In the genomic region with DNA sequence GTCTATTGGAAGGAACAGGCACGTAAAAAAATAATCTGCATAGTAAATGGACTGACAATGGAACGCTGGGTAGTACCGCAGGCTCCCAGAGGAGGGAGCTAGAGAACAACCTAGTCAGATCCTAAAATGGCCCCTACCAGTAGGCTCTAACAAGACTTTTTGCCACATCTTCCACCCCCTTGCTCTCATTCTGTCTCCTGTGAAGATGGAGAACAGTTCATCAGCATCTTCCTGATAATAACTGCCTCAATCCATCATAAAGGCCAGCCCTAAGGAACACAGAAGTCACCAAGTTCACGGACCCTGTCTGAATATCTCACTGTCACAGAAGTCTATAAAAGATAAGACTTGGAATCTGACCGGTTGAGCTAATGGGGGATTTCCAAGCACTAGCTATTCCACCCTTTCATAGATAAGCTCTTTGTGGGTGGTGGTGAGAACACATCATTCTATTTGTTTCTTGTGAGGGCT, we compare ENCODE assay signal across 8 cellular contexts.
DNase-seq lines count a peak whose midpoint lies in the region; ATAC-seq and TF ChIP-seq lines count a peak whose summit lies in the region.

No MANE protein-coding gene starts in this region.

- CTCF ChIA-PET in PC-9 (lab: Charles Lee), result interaction anchor here (0.6 to 2.0 kb wide), 8 partner anchors 8 to 1276 kb away, joined by 3 to 7 read pairs (median 6); no protein-coding TSS in a partner anchor

- BruUV-seq in PC-9 (replicated peaks; lab: Mats Ljungman, UMichigan), result no TSS peak

- DNase-seq in CMK (ENCODE audit: low read depth), result peak; percentile 69
- DNase-seq in HuH-7.5 (ENCODE audit: low spot score), result peak; percentile 59
- peak; percentile 67 to 85 for DNase-seq in PC-9
- peak; percentile 71 for DNase-seq in activated T-cell treated with anti-CD3 and anti-CD28 coated beads, Interleukin-2, amount 50 U/mL, for 1 hour
- peak; percentile 62 for DNase-seq in fibroblast of the conjunctiva (ENCODE audit: low read depth)
- no peak for DNase-seq in osteocyte (ENCODE audit: extremely low spot score, unreplicated experiment)
- DNase-seq in transverse colon, result peak; percentile 86

- no peaks in the 10 kb centered on the region for H3K9me2 ChIP-seq in PC-9 (ENCODE audit: insufficient read depth)

- H3K27me3 ChIP-seq in PC-9 (ENCODE audit: insufficient read depth, low read depth), result no peaks in the 10 kb centered on the region
- H3K27me3 ChIP-seq in transverse colon, result peaks cover 5% of the 10 kb centered on the region

- in situ Hi-C loops in transverse colon (cut with MboI; ENCODE audit: low pct_ligation_motif_present in 1 of 4, low pct_unique_long_range_greater_than_20kb in 1 of 4, low sequenced_read_pairs in 3 of 4), result loop anchor here (5.0 to 25.0 kb wide), 5 partner anchors 125 to 273 kb away; a partner anchor contains a TSS

- POLR2A ChIA-PET in PC-9 (lab: Charles Lee; ENCODE audit: unreplicated experiment), result interaction anchor here (0.6 kb wide), 1 partner anchor 131 kb away, joined by 3 read pairs; no protein-coding TSS in a partner anchor

- TF ChIP-seq EP300 in transverse colon (IDR thresholded peaks at IDR 0.05; ENCODE audit: low read depth), result no peak

- H3K4me3 ChIP-seq in PC-9 (no peak overlapping the region), transverse colon (no peak overlapping the region)

- no peaks in the 10 kb centered on the region for H3K79me2 ChIP-seq in PC-9 (ENCODE audit: low read depth)

- peaks cover 30% of the 10 kb centered on the region for H3K27me3 Mint-ChIP-seq in osteocyte (ENCODE audit: unreplicated experiment)

- TF ChIP-seq POLR2A in transverse colon (IDR thresholded peaks at IDR 0.05), result no peak

- H3K36me3 Mint-ChIP-seq in osteocyte (ENCODE audit: unreplicated experiment), result no peaks in the 10 kb centered on the region

- 18 to 21% methylated on average over 2 to 5 of the region's 5 CpGs for WGBS in transverse colon (ENCODE audit: low coverage in 1 of 2), 2 donors

- H3K27ac ChIP-seq in PC-9 (no peak overlapping the region), transverse colon (no peak overlapping the region)

- H3F3A ChIP-seq in PC-9 (ENCODE audit: insufficient read depth, low read depth), result peaks cover 8% of the 10 kb centered on the region

- intact Hi-C loops in PC-9 (cut with micrococcal nuclease; ENCODE audit: unreplicated experiment) (loop anchor here (1.0 to 10.0 kb wide), 5 partner anchors 131 to 1455 kb away; a partner anchor contains a TSS), transverse colon (cut with DNase I; ENCODE audit: low total_unique reads) (loop anchor here (10.0 kb wide), 1 partner anchor 125 kb away; no protein-coding TSS in a partner anchor)

- 0 out of 2 replicates have a peak overlapping the region, but pooled peaks have one; percentile 8 for H3K4me2 ChIP-seq in PC-9

- H3K4me1 ChIP-seq in PC-9 (replicated peaks; ENCODE audit: insufficient read depth) (peaks cover 12% of the 10 kb centered on the region), transverse colon (peaks cover 0 to 14% (median 12%) of the 10 kb centered on the region in 4 donors)

- peaks cover 9% of the 10 kb centered on the region for H3K4me1 Mint-ChIP-seq in osteocyte (ENCODE audit: unreplicated experiment)

- no peak overlapping the region; the same call in 1 of the 2 replicates for H2AFZ ChIP-seq in PC-9

- H3K36me3 ChIP-seq in PC-9 (ENCODE audit: low read depth), result no peaks in the 10 kb centered on the region
- no peaks in the 10 kb centered on the region for H3K36me3 ChIP-seq in transverse colon

- no peaks in the 10 kb centered on the region for H3K9me3 Mint-ChIP-seq in osteocyte (ENCODE audit: unreplicated experiment)

- TF ChIP-seq CTCF in PC-9 (conservative IDR thresholded peaks at IDR 0.05), result peak; percentile 96
- peak; percentile 60 for TF ChIP-seq CTCF in osteocyte (IDR thresholded peaks at IDR 0.05)
- TF ChIP-seq CTCF in transverse colon (IDR thresholded peaks at IDR 0.05), result peak; percentile 74 to 86 (median 81)

- H3K9me3 ChIP-seq in PC-9 (ENCODE audit: insufficient read depth, low read depth) (no peaks in the 10 kb centered on the region), transverse colon (no peaks in the 10 kb centered on the region)

- ATAC-seq in GM19397 (IDR thresholded peaks at IDR 0.05; ENCODE audit: unreplicated experiment), result peak; percentile 57

- no peak overlapping the region for H3K4me3 Mint-ChIP-seq in osteocyte (ENCODE audit: unreplicated experiment)

- H4K20me1 ChIP-seq in PC-9 (ENCODE audit: insufficient read depth), result no peaks in the 10 kb centered on the region

- H3K27ac Mint-ChIP-seq in osteocyte (ENCODE audit: unreplicated experiment), result no peak overlapping the region
